ENCODE assay signal across 1 cellular context in genomic region chr7:43781726-43782607, GRCh38.
A peak's percentile ranks its signal among the peaks of the same experiment; 100 is the strongest.
TF ChIP-seq lines count a peak whose summit lies in the region.

No MANE protein-coding gene starts in this region.

TF ChIP-seq in HepG2, 621 proteins besides CTCF, POLR2A, EP300 and RAD21 (continued from another document and continues in another):
- peak; percentile 78 for TF ChIP-seq NCOA2 (CRISPR knock-in tag; IDR thresholded peaks at IDR 0.05)
- peak; percentile 99 for TF ChIP-seq BCL6 (CRISPR knock-in tag; IDR thresholded peaks at IDR 0.05)
- peak; percentile 47; the same call in 1 of the 2 replicates for TF ChIP-seq SPEN (CRISPR knock-in tag; IDR thresholded peaks at IDR 0.05; ENCODE audit: low read depth)
- TF ChIP-seq ZNF644 (CRISPR knock-in tag; IDR thresholded peaks at IDR 0.05; ENCODE audit: low read depth) = peak; percentile 55; the same call in 1 of the 2 replicates
- TF ChIP-seq HNF4G (IDR thresholded peaks at IDR 0.05; ENCODE audit: borderline replicate concordance, low read depth, low read length) = peak; percentile 94
- peak; percentile 88; the same call in 1 of the 2 replicates for TF ChIP-seq HNF4G (CRISPR knock-in tag; IDR thresholded peaks at IDR 0.05; ENCODE audit: borderline replicate concordance, low read depth)
- peak; percentile 43; the same call in 1 of the 2 replicates for TF ChIP-seq GATAD1 (CRISPR knock-in tag; IDR thresholded peaks at IDR 0.05)
- peak; percentile 82 for TF ChIP-seq FOXP4 (CRISPR knock-in tag; IDR thresholded peaks at IDR 0.05)
- no peak for TF ChIP-seq CSRNP1 (CRISPR knock-in tag; IDR thresholded peaks at IDR 0.05)
- peak; percentile 76; the same call in 1 of the 2 replicates for TF ChIP-seq NFIC (IDR thresholded peaks at IDR 0.05; ENCODE audit: low read length)
- TF ChIP-seq PAF1 (CRISPR knock-in tag; IDR thresholded peaks at IDR 0.05) = no peak
- 0 out of 2 replicates have a peak, but pooled peaks have one; percentile 17 for TF ChIP-seq KMT2A (CRISPR knock-in tag; IDR thresholded peaks at IDR 0.05)
- TF ChIP-seq MED1 (CRISPR knock-in tag; IDR thresholded peaks at IDR 0.05) = peak; percentile 86
- peak; percentile 82 for TF ChIP-seq RXRB (CRISPR knock-in tag; IDR thresholded peaks at IDR 0.05; ENCODE audit: borderline replicate concordance)
- TF ChIP-seq TBX2 (CRISPR knock-in tag; IDR thresholded peaks at IDR 0.05; ENCODE audit: borderline replicate concordance) = peak; percentile 60; the same call in 1 of the 2 replicates
- peak; percentile 54; the same call in 1 of the 2 replicates for TF ChIP-seq ZNF512B (CRISPR knock-in tag; IDR thresholded peaks at IDR 0.05; ENCODE audit: borderline replicate concordance)
- TF ChIP-seq IRF9 (CRISPR knock-in tag; IDR thresholded peaks at IDR 0.05; ENCODE audit: borderline replicate concordance) = peak; percentile 55; the same call in 1 of the 2 replicates
- 0 out of 2 replicates have a peak, but pooled peaks have one; percentile 46 for TF ChIP-seq ZNF142 (CRISPR knock-in tag; IDR thresholded peaks at IDR 0.05)
- TF ChIP-seq FOXP1 (IDR thresholded peaks at IDR 0.05) = no peak
- peak; percentile 69; the same call in 1 of the 2 replicates for TF ChIP-seq FOXP1 (CRISPR knock-in tag; IDR thresholded peaks at IDR 0.05)
- TF ChIP-seq TP53 (CRISPR knock-in tag; conservative IDR thresholded peaks at IDR 0.05) = no peak
- TF ChIP-seq ZGPAT (CRISPR knock-in tag; IDR thresholded peaks at IDR 0.05) = peak; percentile 68
- TF ChIP-seq ZNF430 (CRISPR knock-in tag; IDR thresholded peaks at IDR 0.05) = peak; percentile 58; the same call in 1 of the 2 replicates
- TF ChIP-seq HNRNPLL (IDR thresholded peaks at IDR 0.05; ENCODE audit: low read depth, low read length, poor library complexity, severe bottlenecking) = no peak
- TF ChIP-seq ZNF574 (CRISPR knock-in tag; IDR thresholded peaks at IDR 0.05) = peak; percentile 81
- TF ChIP-seq TARDBP (CRISPR knock-in tag; IDR thresholded peaks at IDR 0.05) = peak; percentile 71
- peak; percentile 61; the same call in 1 of the 2 replicates for TF ChIP-seq KAT8 (CRISPR knock-in tag; IDR thresholded peaks at IDR 0.05)
- 0 out of 2 replicates have a peak, but pooled peaks have one; percentile 35 for TF ChIP-seq ZNF317 (CRISPR knock-in tag; IDR thresholded peaks at IDR 0.05)
- peak; percentile 74 for TF ChIP-seq ZNF605 (CRISPR knock-in tag; IDR thresholded peaks at IDR 0.05)
- TF ChIP-seq HDAC2 (CRISPR knock-in tag; IDR thresholded peaks at IDR 0.05) = peak; percentile 81
- TF ChIP-seq FOXK2 (IDR thresholded peaks at IDR 0.05) = no peak
- TF ChIP-seq CREB3 (CRISPR knock-in tag; IDR thresholded peaks at IDR 0.05) = no peak
- peak; percentile 61; the same call in 1 of the 2 replicates for TF ChIP-seq THRA (CRISPR knock-in tag; IDR thresholded peaks at IDR 0.05; ENCODE audit: borderline replicate concordance)
- TF ChIP-seq MBD4 (IDR thresholded peaks at IDR 0.05; ENCODE audit: borderline replicate concordance, low read length) = peak; percentile 29; the same call in 1 of the 2 replicates
- TF ChIP-seq ZNF615 (CRISPR knock-in tag; IDR thresholded peaks at IDR 0.05; ENCODE audit: borderline replicate concordance) = no peak
- peak; percentile 54; the same call in 1 of the 2 replicates for TF ChIP-seq ISL2 (CRISPR knock-in tag; IDR thresholded peaks at IDR 0.05)
- TF ChIP-seq PITX1 (CRISPR knock-in tag; IDR thresholded peaks at IDR 0.05) = peak; percentile 35; the same call in 1 of the 2 replicates
- peak; percentile 34; the same call in 1 of the 2 replicates for TF ChIP-seq ZNF768 (CRISPR knock-in tag; IDR thresholded peaks at IDR 0.05)
- peak; percentile 26; the same call in 1 of the 2 replicates for TF ChIP-seq GZF1 (CRISPR knock-in tag; IDR thresholded peaks at IDR 0.05)
- peak; percentile 68 for TF ChIP-seq SAP130 (CRISPR knock-in tag; IDR thresholded peaks at IDR 0.05; ENCODE audit: low read depth)
